Comparison of ENCODE assay signal across 23 cellular contexts in the genomic region with DNA sequence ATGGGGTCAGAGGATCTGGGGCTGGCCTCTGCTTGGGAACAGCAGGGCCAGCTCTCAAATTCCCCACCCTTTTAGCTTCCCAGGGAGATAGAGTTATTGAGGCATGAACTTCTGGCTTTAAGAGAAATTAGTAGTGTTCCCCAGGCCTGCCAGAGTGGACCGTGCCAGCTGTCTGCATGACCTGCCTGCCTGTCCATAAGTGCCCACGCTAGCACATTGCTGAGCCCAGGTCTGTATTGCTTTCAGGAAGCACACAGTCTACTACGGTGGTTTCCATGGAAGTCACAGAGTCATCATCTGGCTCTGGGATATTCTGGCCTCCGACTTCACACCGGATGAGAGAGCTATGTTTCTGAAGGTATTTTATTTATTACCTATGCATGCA. TPM values are rescaled to one million over a fixed set of nuclear protein-coding genes. Genes with fewer than 3 reads are reported as not detected.
A peak's percentile ranks its signal among the peaks of the same experiment; 100 is the strongest.
DNase-seq lines count a peak whose midpoint lies in the region; ATAC-seq and TF ChIP-seq lines count a peak whose summit lies in the region.
"Had no signal": no experiment of that assay in that cellular context is flagged by ENCODE, and none has a peak within 500 bp of the region (broad histone marks: within the 10 kb centered on the region; RNA-seq: fewer than 3 reads in every experiment).

No MANE protein-coding gene starts in this region.

- no peak for ATAC-seq in GM23338
- no peak for ATAC-seq in WTC11
- no peak for ATAC-seq in GM21786 (IDR thresholded peaks at IDR 0.05; ENCODE audit: unreplicated experiment)

- H3K9me3 Mint-ChIP-seq in GM23338 (no peaks in the 10 kb centered on the region), WTC11 (no peaks in the 10 kb centered on the region), nephron progenitor cell (no peaks in the 10 kb centered on the region), osteocyte (ENCODE audit: unreplicated experiment) (no peaks in the 10 kb centered on the region)
- H3K9me3 Mint-ChIP-seq: activated naive CD8-positive, alpha-beta T cell treated with anti-CD3 and anti-CD28 coated beads for 36 hours; activated T-helper 2 cell treated with anti-CD3 and anti-CD28 coated beads, Interferon-gamma antibody, Interleukin-2, Interleukin-4, amounts not matched to agents 10 μg/mL and 5 μg/mL and 100 μg/mL, durations not matched to agents 14 hours and 24 hours and 36 hours; CD8-positive, alpha-beta memory T cell; naive B cell had no signal

- peak overlapping the region; percentile 37 for H3K9ac ChIP-seq in iPS-15b (ENCODE audit: low read depth, low read length)

- no peaks in the 10 kb centered on the region for H4K20me1 ChIP-seq in GM23338 (replicated peaks; ENCODE audit: insufficient read depth)

- H3K4me3 ChIP-seq in GM23338 (no peak overlapping the region), iPS-15b (ENCODE audit: low read depth, low read length) (no peak overlapping the region)

- POLR2A ChIA-PET in WTC11 (lab: Charles Lee): no interaction called here

- no peaks in the 10 kb centered on the region for H3K79me2 ChIP-seq in GM23338 (replicated peaks; ENCODE audit: insufficient read depth)

- no peak overlapping the region for H2AFZ ChIP-seq in GM23338

- DNase-seq in GM23338 (ENCODE audit: low spot score) (no peak), WTC11 (ENCODE audit: low spot score) (no peak), nephron progenitor cell (no peak), osteocyte (ENCODE audit: extremely low spot score, unreplicated experiment) (no peak), retina (no peak), KG1 (lab: John Stamatoyannopoulos, UW) (no peak)
- DNase-seq: activated CD4-positive, alpha-beta T cell treated with anti-CD3 and anti-CD28 coated beads, Interleukin-2, amount 50 U/mL, for 4 hours; activated CD4-positive, CD25-positive, alpha-beta regulatory T cell; activated CD8-positive, alpha-beta memory T cell treated with anti-CD3 and anti-CD28 coated beads, Interleukin-2, amount 50 U/mL, for 48 hours; activated naive CD8-positive, alpha-beta T cell treated with anti-CD3 and anti-CD28 coated beads for 36 hours; CD8-positive, alpha-beta memory T cell; effector CD8-positive, alpha-beta T cell; erythroblast; KBM-7; MM.1S; naive B cell; NCI-H1417; NCI-H2081; SHP77 had no signal

- H3K36me3 Mint-ChIP-seq in GM23338 (ENCODE audit: low read depth) (no peaks in the 10 kb centered on the region), WTC11 (peaks cover 25% of the 10 kb centered on the region), nephron progenitor cell (ENCODE audit: low read depth) (peaks cover 37% of the 10 kb centered on the region), osteocyte (ENCODE audit: unreplicated experiment) (peaks cover 42% of the 10 kb centered on the region)
- H3K36me3 Mint-ChIP-seq: activated naive CD8-positive, alpha-beta T cell treated with anti-CD3 and anti-CD28 coated beads for 36 hours had no signal

- H3K27ac Mint-ChIP-seq in GM23338 (peak overlapping the region; percentile 48), WTC11 (peak overlapping the region; percentile 71; the same call in 1 of the 2 replicates), nephron progenitor cell (peak overlapping the region; percentile 71), osteocyte (ENCODE audit: unreplicated experiment) (no peak overlapping the region)
- H3K27ac Mint-ChIP-seq: activated naive CD8-positive, alpha-beta T cell treated with anti-CD3 and anti-CD28 coated beads for 36 hours; activated T-helper 2 cell treated with anti-CD3 and anti-CD28 coated beads, Interferon-gamma antibody, Interleukin-2, Interleukin-4, amounts not matched to agents 10 μg/mL and 5 μg/mL and 100 μg/mL, durations not matched to agents 14 hours and 24 hours and 36 hours; B cell; CD8-positive, alpha-beta memory T cell had no signal

- no peaks in the 10 kb centered on the region for H3K27me3 ChIP-seq in GM23338 (ENCODE audit: insufficient read depth)
- no peaks in the 10 kb centered on the region for H3K27me3 ChIP-seq in iPS-15b (ENCODE audit: control insufficient read depth, insufficient read depth, low read length)

- TF ChIP-seq CTCF in GM23338 (conservative IDR thresholded peaks at IDR 0.05; ENCODE audit: low read depth in 2 of 2) (no peak), WTC11 (IDR thresholded peaks at IDR 0.05) (no peak), nephron progenitor cell (IDR thresholded peaks at IDR 0.05) (no peak), osteocyte (IDR thresholded peaks at IDR 0.05) (no peak)

- H3K36me3 ChIP-seq in GM23338 (ENCODE audit: insufficient read depth): no peaks in the 10 kb centered on the region
- H3K36me3 ChIP-seq in iPS-15b (ENCODE audit: control insufficient read depth, insufficient read depth, low read length): no peaks in the 10 kb centered on the region

- H3K4me2 ChIP-seq in GM23338: 0 out of 2 replicates have a peak overlapping the region, but pooled peaks have one; percentile 35

- no peaks in the 10 kb centered on the region for H3K9me3 ChIP-seq in iPS-15b (ENCODE audit: control insufficient read depth, insufficient read depth, low read length)

- H3K4me1 ChIP-seq in GM23338 (ENCODE audit: insufficient read depth) (0 out of 2 replicates have a peak, but pooled peaks cover 7% of the 10 kb centered on the region), iPS-15b (ENCODE audit: control insufficient read depth, insufficient read depth, low read length) (peaks cover 4% of the 10 kb centered on the region)

- CTCF ChIA-PET in WTC11 (lab: Charles Lee): interaction anchor here (0.9 to 1.6 kb wide), 2 partner anchors 11 to 67 kb away, joined by 3 to 9 read pairs; no protein-coding TSS in a partner anchor

- H3F3A ChIP-seq in GM23338 (replicated peaks; ENCODE audit: low read depth): no peaks in the 10 kb centered on the region

- no peak overlapping the region for H3K4me3 Mint-ChIP-seq in GM23338
- H3K4me3 Mint-ChIP-seq in WTC11: no peak overlapping the region
- H3K4me3 Mint-ChIP-seq in nephron progenitor cell: no peak overlapping the region
- no peak overlapping the region for H3K4me3 Mint-ChIP-seq in osteocyte (ENCODE audit: unreplicated experiment)
- H3K4me3 Mint-ChIP-seq: activated naive CD8-positive, alpha-beta T cell treated with anti-CD3 and anti-CD28 coated beads for 36 hours; B cell; CD8-positive, alpha-beta memory T cell; naive B cell had no signal

- H3K9me2 ChIP-seq in GM23338 (ENCODE audit: insufficient read depth): no peaks in the 10 kb centered on the region

- H3K4me1 Mint-ChIP-seq in GM23338 (peaks cover 11% of the 10 kb centered on the region), WTC11 (peaks cover 8% of the 10 kb centered on the region), nephron progenitor cell (peaks cover 27% of the 10 kb centered on the region), osteocyte (ENCODE audit: unreplicated experiment) (no peaks in the 10 kb centered on the region)
- H3K4me1 Mint-ChIP-seq: activated naive CD8-positive, alpha-beta T cell treated with anti-CD3 and anti-CD28 coated beads for 36 hours; B cell; CD8-positive, alpha-beta memory T cell; naive B cell had no signal

- H3K27ac ChIP-seq in GM23338 (ENCODE audit: low read depth): peak overlapping the region; percentile 11; the same call in 1 of the 2 replicates

- peaks cover 7% of the 10 kb centered on the region for H3K27me3 Mint-ChIP-seq in GM23338 (ENCODE audit: insufficient read depth, low read depth, poor library complexity)
- H3K27me3 Mint-ChIP-seq in WTC11 (ENCODE audit: low read depth): no peaks in the 10 kb centered on the region
- no peaks in the 10 kb centered on the region for H3K27me3 Mint-ChIP-seq in nephron progenitor cell (ENCODE audit: low read depth, poor library complexity)
- no peaks in the 10 kb centered on the region for H3K27me3 Mint-ChIP-seq in osteocyte (ENCODE audit: unreplicated experiment)
- H3K27me3 Mint-ChIP-seq: activated naive CD8-positive, alpha-beta T cell treated with anti-CD3 and anti-CD28 coated beads for 36 hours; B cell; naive B cell had no signal

TF ChIP-seq in GM23338, 12 proteins besides CTCF, POLR2A, EP300 and RAD21 (continues in another document):
- TF ChIP-seq ZNF114 (CRISPR knock-in tag; IDR thresholded peaks at IDR 0.05) (no peak), NANOG (IDR thresholded peaks at IDR 0.05; ENCODE audit: borderline replicate concordance) (no peak)

TF ChIP-seq in WTC11, 78 proteins besides CTCF, POLR2A, EP300 and RAD21:
- no peak for TF ChIP-seq KAT7 (CRISPR knock-in tag; IDR thresholded peaks at IDR 0.05; ENCODE audit: borderline replicate concordance)

RNA-seq across cellular contexts. Expression of gene MMAB, which starts 43.0 kb away (rescaled TPM):
- 24.7 and 41.6 TPM in 2 replicates for total RNA-seq in GM23338 (2014; rRNA removed; shearing (Covaris generic))
- 36.7 and 38.5 TPM in 2 replicates for polyA plus RNA-seq in GM23338 (2016; fragmentation: Nextera tagmentation; extraction: Ambion mirVana)
- total RNA-seq in WTC11 (2021) (22.0 to 28.7 TPM (median 27.4 TPM) in 3 replicates), osteocyte (19.5 and 20.6 TPM in 2 replicates)

RNA-seq across cellular contexts. Expression of gene MVK, which starts 43.3 kb away (rescaled TPM):
- 29.0 and 40.1 TPM in 2 replicates for total RNA-seq in GM23338 (2014; rRNA removed; shearing (Covaris generic))
- 16.7 and 18.5 TPM in 2 replicates for polyA plus RNA-seq in GM23338 (2016; fragmentation: Nextera tagmentation; extraction: Ambion mirVana)
- total RNA-seq in WTC11 (2021) (13.2 to 15.3 TPM (median 13.9 TPM) in 3 replicates), osteocyte (10.5 and 13.0 TPM in 2 replicates)

RNA-seq across cellular contexts. Expression of gene UBE3B, which starts 52.9 kb away (rescaled TPM):
- total RNA-seq in GM23338 (2014; rRNA removed; shearing (Covaris generic)): 20.7 and 20.8 TPM in 2 replicates
- polyA plus RNA-seq in GM23338 (2016; fragmentation: Nextera tagmentation; extraction: Ambion mirVana): 20.8 and 26.8 TPM in 2 replicates
- total RNA-seq in WTC11 (2021) (28.9 to 32.2 TPM (median 29.3 TPM) in 3 replicates), osteocyte (33.0 and 37.0 TPM in 2 replicates)

RNA-seq across cellular contexts. Expression of gene KCTD10, which starts 53.2 kb away (rescaled TPM):
- total RNA-seq in GM23338 (2014; rRNA removed; shearing (Covaris generic)): 45.2 and 56.2 TPM in 2 replicates
- 15.8 and 16.8 TPM in 2 replicates for polyA plus RNA-seq in GM23338 (2016; fragmentation: Nextera tagmentation; extraction: Ambion mirVana)
- total RNA-seq in WTC11 (2021): 35.1 to 44.7 TPM (median 37.6 TPM) in 3 replicates
- total RNA-seq in osteocyte: 43.1 and 43.5 TPM in 2 replicates
